In genomic region chr20:35517767-35518166, GRCh38 we compare ENCODE assay signal across 11 cellular contexts. TPM values are rescaled to one million over a fixed set of nuclear protein-coding genes. Genes with fewer than 3 reads are reported as not detected.
"Had no signal": no experiment of that assay in that cellular context is flagged by ENCODE, and none has a peak within 500 bp of the region (broad histone marks: within the 10 kb centered on the region; RNA-seq: fewer than 3 reads in every experiment).

No MANE protein-coding gene starts in this region.

RNA-seq across cellular contexts. Expression of gene C20orf173, which starts 11.7 kb away (rescaled TPM):
- total RNA-seq: OCI-LY7, PC-3, PC-9, Peyer's patch, Right ventricle myocardium inferior, Right ventricle myocardium superior, RPMI7951, SJCRH30, SJSA1, SK-MEL-5 had no signal
- polyA plus RNA-seq: SK-N-SH had no signal
